ENCODE assay signal across 23 cellular contexts in genomic region chr12:3222935-3223334, GRCh38.
DNase-seq lines count a peak whose midpoint lies in the region; ATAC-seq and TF ChIP-seq lines count a peak whose summit lies in the region.
"Had no signal": no experiment of that assay in that cellular context is flagged by ENCODE, and none has a peak within 500 bp of the region (broad histone marks: within the 10 kb centered on the region; RNA-seq: fewer than 3 reads in every experiment).

No MANE protein-coding gene starts in this region.

- no peak overlapping the region for H3K14ac ChIP-seq in neuronal stem cell (ENCODE audit: low read length)

- peaks cover 46% of the 10 kb centered on the region for H3K4me1 Mint-ChIP-seq in endothelial cell (ENCODE audit: unreplicated experiment)

- H2AFZ ChIP-seq in neuronal stem cell (ENCODE audit: low read length), result no peak overlapping the region

- peak overlapping the region; percentile 2 for H3K9ac ChIP-seq in neuronal stem cell (ENCODE audit: low read depth, low read length, poor library complexity)
- H3K9ac ChIP-seq: KMS-11 had no signal

- H3K4me3 ChIP-seq in neuronal stem cell (ENCODE audit: low read length in 2 of 2) (no peak overlapping the region), ascending aorta (no peak overlapping the region)
- H3K4me3 ChIP-seq: adrenal gland, heart left ventricle, mucosa of descending colon, spleen, stomach, transverse colon had no signal

- no peak overlapping the region for H3K18ac ChIP-seq in neuronal stem cell (ENCODE audit: low read length)

- H3K9me3 ChIP-seq in neuronal stem cell (replicated peaks in 1 of 2; ENCODE audit: control insufficient read depth in 2 of 2, insufficient read depth in 1 of 2, low read depth in 1 of 2, low read length in 2 of 2) (no peaks in the 10 kb centered on the region), ascending aorta (no peaks in the 10 kb centered on the region)
- H3K9me3 ChIP-seq: adrenal gland, heart left ventricle, mucosa of descending colon, spleen, stomach, transverse colon had no signal

- no peak overlapping the region for H3K27ac Mint-ChIP-seq in endothelial cell (ENCODE audit: unreplicated experiment)
- H3K27ac Mint-ChIP-seq: activated B cell treated with CpG ODN at 0.5 μM for 24 hours; activated CD8-positive, alpha-beta T cell treated with anti-CD3 and anti-CD28 coated beads for 36 hours had no signal

- H3K36me3 Mint-ChIP-seq in endothelial cell (ENCODE audit: low read depth, unreplicated experiment), result peaks cover 14% of the 10 kb centered on the region

- H2BK120ac ChIP-seq in neuronal stem cell (ENCODE audit: low read depth, low read length), result no peak overlapping the region

- DNase-seq in DMS153 (lab: John Stamatoyannopoulos, UW) (peak; percentile 48), DMS153 treated with DMSO at 0.1 percent for 48 hours (lab: John Stamatoyannopoulos, UW; ENCODE audit: unreplicated experiment) (no peak), NCI-H1694 (lab: John Stamatoyannopoulos, UW) (peak; percentile 56), NCI-H526 (lab: John Stamatoyannopoulos, UW) (peak; percentile 75 to 87), neuronal stem cell (ENCODE audit: low spot score) (no peak), ascending aorta (ENCODE audit: low spot score in 2 of 2) (no peak), omental fat pad (ENCODE audit: low spot score) (no peak), endothelial cell (ENCODE audit: low spot score) (no peak)
- DNase-seq: activated B cell treated with CpG ODN at 0.5 μM for 24 hours; activated CD8-positive, alpha-beta T cell treated with anti-CD3 and anti-CD28 coated beads for 36 hours; adrenal gland; dermis blood vessel endothelial cell; mucosa of descending colon; MV-4-11; spleen; stimulated activated CD4-positive, alpha-beta T cell treated with anti-CD3 and anti-CD28 coated beads, Interleukin-4, amount 100 ng/mL, for 4 hours; stomach; transverse colon had no signal

- peaks cover 6% of the 10 kb centered on the region for H3K27me3 Mint-ChIP-seq in endothelial cell (ENCODE audit: unreplicated experiment)
- H3K27me3 Mint-ChIP-seq: activated CD8-positive, alpha-beta T cell treated with anti-CD3 and anti-CD28 coated beads for 36 hours had no signal

- H3K27ac ChIP-seq in neuronal stem cell (replicated peaks; ENCODE audit: low read length), result no peak overlapping the region
- H3K27ac ChIP-seq in ascending aorta, result no peak overlapping the region
- H3K27ac ChIP-seq: 22Rv1, adrenal gland, KMS-11, spleen, stomach, transverse colon had no signal

- H3K4ac ChIP-seq in neuronal stem cell (ENCODE audit: low read length), result no peak overlapping the region

- peaks cover 12 to 15% of the 10 kb centered on the region in 2 donors for H3K4me1 ChIP-seq in neuronal stem cell (ENCODE audit: control insufficient read depth in 2 of 2, insufficient read depth in 1 of 2, low read depth in 1 of 2, low read length in 2 of 2)
- peaks cover 14 to 21% of the 10 kb centered on the region in 2 donors for H3K4me1 ChIP-seq in ascending aorta

- ATAC-seq in omental fat pad (ENCODE audit: low FRiP score), result no peak
- ATAC-seq: activated CD8-positive, alpha-beta T cell treated with anti-CD3 and anti-CD28 coated beads for 36 hours; heart left ventricle; left lobe of liver; mucosa of descending colon had no signal

- H3K36me3 ChIP-seq in neuronal stem cell (replicated peaks in 1 of 2; ENCODE audit: control insufficient read depth in 2 of 2, insufficient read depth in 2 of 2, low read length in 2 of 2), result no peaks in the 10 kb centered on the region
- H3K36me3 ChIP-seq in ascending aorta, result no peaks in the 10 kb centered on the region
- H3K36me3 ChIP-seq: adrenal gland, spleen, stomach, transverse colon had no signal

- H3K23ac ChIP-seq in neuronal stem cell (ENCODE audit: low read depth, low read length, poor library complexity), result no peak overlapping the region

- H3K4me3 Mint-ChIP-seq in endothelial cell (ENCODE audit: unreplicated experiment), result no peak overlapping the region
- H3K4me3 Mint-ChIP-seq: activated B cell treated with CpG ODN at 0.5 μM for 24 hours; activated CD8-positive, alpha-beta T cell treated with anti-CD3 and anti-CD28 coated beads for 36 hours; neural crest cell had no signal

- H3K27me3 ChIP-seq in neuronal stem cell (ENCODE audit: control insufficient read depth in 3 of 3, insufficient read depth in 3 of 3, low read depth in 1 of 3, low read length in 3 of 3) (peaks cover 0 to 1% (median 0%) of the 10 kb centered on the region in 3 experiments), ascending aorta (no peaks in the 10 kb centered on the region)
- H3K27me3 ChIP-seq: adrenal gland, heart left ventricle, spleen, stomach, transverse colon had no signal

- no peak overlapping the region for H4K91ac ChIP-seq in neuronal stem cell (ENCODE audit: low read depth, low read length, poor library complexity)

- H3K4me2 ChIP-seq in neuronal stem cell (ENCODE audit: insufficient read depth, low read length, poor library complexity, severe bottlenecking), result no peak overlapping the region
- H3K4me2 ChIP-seq: KMS-11 had no signal

- no peak overlapping the region for H2AK5ac ChIP-seq in neuronal stem cell (ENCODE audit: low read depth, low read length)

- no peak overlapping the region for H2BK5ac ChIP-seq in neuronal stem cell (ENCODE audit: low read length)

- intact Hi-C loops in ascending aorta (cut with DNase I), result no loop called here

- no peaks in the 10 kb centered on the region for H3K9me3 Mint-ChIP-seq in endothelial cell (ENCODE audit: unreplicated experiment)
- H3K9me3 Mint-ChIP-seq: activated B cell treated with CpG ODN at 0.5 μM for 24 hours; activated CD8-positive, alpha-beta T cell treated with anti-CD3 and anti-CD28 coated beads for 36 hours; neural crest cell had no signal

- H2BK15ac ChIP-seq in neuronal stem cell (ENCODE audit: low read length), result no peak overlapping the region

- H2BK12ac ChIP-seq in neuronal stem cell (ENCODE audit: low read length), result no peak overlapping the region

- no peaks in the 10 kb centered on the region for H3K79me1 ChIP-seq in neuronal stem cell (ENCODE audit: low read depth, low read length)

- TF ChIP-seq CTCF in ascending aorta (IDR thresholded peaks at IDR 0.05) (no peak), omental fat pad (IDR thresholded peaks at IDR 0.05) (no peak), endothelial cell (IDR thresholded peaks at IDR 0.05; ENCODE audit: unreplicated experiment) (no peak)

- WGBS in neuronal stem cell (ENCODE audit: extremely low coverage in 2 of 2, insufficient read length in 2 of 2, insufficient replicate concordance in 1 of 2), 2 donors, result no CpG with 5 or more reads among the region's 12 CpGs

- H4K8ac ChIP-seq in neuronal stem cell (ENCODE audit: low read depth, low read length), result no peak overlapping the region

Comparison
In these comparisons a context has a peak if more than half of its experiments do, and no peak if none do; other contexts are left out.
1. DNase-seq: peak in DMS153 (single experiment), NCI-H1694 (single experiment) and NCI-H526 (2 of 2); none in DMS153 treated with DMSO at 0.1 percent for 48 hours (single experiment), neuronal stem cell (single experiment), ascending aorta (0 of 2), omental fat pad (single experiment) and endothelial cell (single experiment).